ENCODE assay signal across 25 cellular contexts in genomic region chr18:79712206-79712857, GRCh38.
"Had no signal": no experiment of that assay in that cellular context is flagged by ENCODE, and none has a peak within 500 bp of the region (broad histone marks: within the 10 kb centered on the region; RNA-seq: fewer than 3 reads in every experiment).

No MANE protein-coding gene starts in this region.

- H3K27me3 Mint-ChIP-seq: activated CD4-positive, alpha-beta memory T cell treated with anti-CD3 and anti-CD28 coated beads, Interleukin-2, amount 10 ng/mL, durations not matched to agents 7 days and 5 days; activated CD4-positive, alpha-beta T cell treated with anti-CD3 and anti-CD28 coated beads, Interleukin-2, amount 10 ng/mL, durations not matched to agents 7 days and 5 days; activated naive CD4-positive, alpha-beta T cell treated with anti-CD3 and anti-CD28 coated beads, Interleukin-2, amount 10 ng/mL, durations not matched to agents 7 days and 5 days; effector memory CD8-positive, alpha-beta T cell; memory B cell; natural killer cell treated with Interleukin-12 subunit alpha and Interleukin-12 subunit beta and Interleukin-15 and Interleukin-18, amount 100 ng/mL, for 72 hours; stimulated activated memory B cell treated with anti-CD40 and anti-IgM and Interleukin-4, amounts not matched to agents 10 μg/mL and 1 μg/mL and 100 μg/mL, for 72 hours; stimulated activated naive CD8-positive, alpha-beta T cell treated with anti-CD3 and anti-CD28 coated beads, Interleukin-15, amount 100 ng/mL, for 72 hours; T-cell; type B pancreatic cell had no signal

- ATAC-seq: activated CD4-positive, CD25-positive, alpha-beta regulatory T cell treated with anti-CD3 and anti-CD28 coated beads, Interleukin-2, amount 50 U/mL, for 24 hours; effector memory CD8-positive, alpha-beta T cell; left cardiac atrium; sciatic nerve; stimulated activated memory B cell treated with anti-CD40 and anti-IgM and Interleukin-4, amounts not matched to agents 10 μg/mL and 1 μg/mL and 100 μg/mL, for 72 hours; stimulated activated naive CD8-positive, alpha-beta T cell treated with anti-CD3 and anti-CD28 coated beads, Interleukin-15, amount 100 ng/mL, for 72 hours; T-cell had no signal

- H3K4me3 ChIP-seq: skin epidermis, uterus had no signal

- DNase-seq: activated CD4-positive, alpha-beta memory T cell treated with anti-CD3 and anti-CD28 coated beads, Interleukin-2, amount 10 ng/mL, durations not matched to agents 7 days and 5 days; activated CD4-positive, alpha-beta T cell treated with anti-CD3 and anti-CD28 coated beads, Interleukin-2, amount 10 ng/mL, durations not matched to agents 7 days and 5 days; activated effector memory CD4-positive, alpha-beta T cell treated with Interleukin-2 at 50 U/mL for 16 hours; activated naive CD4-positive, alpha-beta T cell treated with anti-CD3 and anti-CD28 coated beads, Interleukin-2, amount 10 ng/mL, durations not matched to agents 7 days and 5 days; amniotic stem cell; brain microvascular endothelial cell; cortex of kidney; effector memory CD8-positive, alpha-beta T cell; head of caudate nucleus; hippocampal formation; left cardiac atrium; stimulated activated CD4-positive, alpha-beta T cell treated with anti-CD3 and anti-CD28 coated beads, Interleukin-12 subunit alpha, Interleukin-12 subunit beta, amount 100 ng/mL, for 4 hours; stimulated activated CD4-positive, alpha-beta T cell treated with anti-CD3 and anti-CD28 coated beads, Interleukin-4, amount 100 ng/mL, for 1 hour; stimulated activated naive CD8-positive, alpha-beta T cell treated with anti-CD3 and anti-CD28 coated beads, Interleukin-15, amount 100 ng/mL, for 72 hours; substantia nigra; T-cell; uterus had no signal

- H3K4me3 Mint-ChIP-seq: activated CD4-positive, alpha-beta memory T cell treated with anti-CD3 and anti-CD28 coated beads, Interleukin-2, amount 10 ng/mL, durations not matched to agents 7 days and 5 days; activated CD4-positive, alpha-beta T cell treated with anti-CD3 and anti-CD28 coated beads, Interleukin-2, amount 10 ng/mL, durations not matched to agents 7 days and 5 days; activated naive CD4-positive, alpha-beta T cell treated with anti-CD3 and anti-CD28 coated beads, Interleukin-2, amount 10 ng/mL, durations not matched to agents 7 days and 5 days; effector memory CD8-positive, alpha-beta T cell; memory B cell; stimulated activated memory B cell treated with anti-CD40 and anti-IgM and Interleukin-4, amounts not matched to agents 10 μg/mL and 1 μg/mL and 100 μg/mL, for 72 hours; stimulated activated naive CD8-positive, alpha-beta T cell treated with anti-CD3 and anti-CD28 coated beads, Interleukin-15, amount 100 ng/mL, for 72 hours; T-cell; T-helper 2 cell treated with Interferon-gamma antibody and Interleukin-4, amounts not matched to agents 5 μg/mL and 100 μg/mL, for 36 hours; type B pancreatic cell had no signal

- H3K27ac Mint-ChIP-seq: activated CD4-positive, alpha-beta memory T cell treated with anti-CD3 and anti-CD28 coated beads, Interleukin-2, amount 10 ng/mL, durations not matched to agents 7 days and 5 days; activated CD4-positive, alpha-beta T cell treated with anti-CD3 and anti-CD28 coated beads, Interleukin-2, amount 10 ng/mL, durations not matched to agents 7 days and 5 days; memory B cell; stimulated activated memory B cell treated with anti-CD40 and anti-IgM and Interleukin-4, amounts not matched to agents 10 μg/mL and 1 μg/mL and 100 μg/mL, for 72 hours; T-cell; type B pancreatic cell had no signal

- H3K36me3 Mint-ChIP-seq: natural killer cell treated with Interleukin-12 subunit alpha and Interleukin-12 subunit beta and Interleukin-15 and Interleukin-18, amount 100 ng/mL, for 72 hours had no signal

- H3K4me1 Mint-ChIP-seq: stimulated activated memory B cell treated with anti-CD40 and anti-IgM and Interleukin-4, amounts not matched to agents 10 μg/mL and 1 μg/mL and 100 μg/mL, for 72 hours; T-cell had no signal

- H3K9me3 Mint-ChIP-seq: activated CD4-positive, alpha-beta memory T cell treated with anti-CD3 and anti-CD28 coated beads, Interleukin-2, amount 10 ng/mL, durations not matched to agents 7 days and 5 days; activated CD4-positive, alpha-beta T cell treated with anti-CD3 and anti-CD28 coated beads, Interleukin-2, amount 10 ng/mL, durations not matched to agents 7 days and 5 days; activated naive CD4-positive, alpha-beta T cell treated with anti-CD3 and anti-CD28 coated beads, Interleukin-2, amount 10 ng/mL, durations not matched to agents 7 days and 5 days; effector memory CD8-positive, alpha-beta T cell; memory B cell; natural killer cell treated with Interleukin-12 subunit alpha and Interleukin-12 subunit beta and Interleukin-15 and Interleukin-18, amount 100 ng/mL, for 72 hours; stimulated activated memory B cell treated with anti-CD40 and anti-IgM and Interleukin-4, amounts not matched to agents 10 μg/mL and 1 μg/mL and 100 μg/mL, for 72 hours; stimulated activated naive CD8-positive, alpha-beta T cell treated with anti-CD3 and anti-CD28 coated beads, Interleukin-15, amount 100 ng/mL, for 72 hours; T-cell; T-helper 2 cell treated with Interferon-gamma antibody and Interleukin-4, amounts not matched to agents 5 μg/mL and 100 μg/mL, for 36 hours; type B pancreatic cell had no signal
